11 cellular contexts compared by ENCODE assay signal in the genomic region with DNA sequence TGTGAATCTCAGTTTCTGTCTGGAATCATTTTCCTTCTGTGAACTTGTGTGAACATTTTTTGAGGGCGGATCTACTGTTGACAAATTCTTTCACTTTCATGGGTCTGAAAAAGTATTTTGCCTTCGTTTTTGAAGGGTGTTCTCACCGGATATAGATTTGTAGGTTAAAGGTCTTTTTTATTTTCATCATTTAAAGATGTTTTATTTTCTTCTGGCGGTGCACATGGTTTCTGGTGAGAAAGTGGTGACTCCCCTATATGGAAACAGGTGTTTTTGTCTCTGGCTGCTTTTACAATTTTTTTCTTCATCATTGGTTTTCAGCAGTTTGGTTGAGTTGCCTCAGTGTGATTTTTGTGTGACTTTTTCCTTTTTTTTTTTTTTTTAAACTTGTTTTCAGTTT.
DNase-seq lines count a peak whose midpoint lies in the region; ATAC-seq lines count a peak whose summit lies in the region.
"Had no signal": no experiment of that assay in that cellular context is flagged by ENCODE, and none has a peak within 500 bp of the region (broad histone marks: within the 10 kb centered on the region; RNA-seq: fewer than 3 reads in every experiment).

No MANE protein-coding gene starts in this region.

- peaks cover 38% of the 10 kb centered on the region for H4K20me1 ChIP-seq in GM23248 (ENCODE audit: insufficient read depth)

- no peaks in the 10 kb centered on the region for H3K36me3 ChIP-seq in GM23248 (ENCODE audit: low read depth)
- H3K36me3 ChIP-seq in naive thymus-derived CD4-positive, alpha-beta T cell (ENCODE audit: control insufficient read depth in 2 of 3, insufficient read depth in 3 of 3, low read length in 3 of 3), result peaks cover 0 to 2% (median 0%) of the 10 kb centered on the region in 3 experiments
- H3K36me3 ChIP-seq: thyroid gland had no signal

- intact Hi-C loops in naive thymus-derived CD4-positive, alpha-beta T cell (cut with micrococcal nuclease), result loop anchor here (1.0 to 10.0 kb wide), 7 partner anchors 27 to 387 kb away; a partner anchor contains a TSS

- CTCF ChIA-PET in activated CD8-positive, alpha-beta T cell treated with anti-CD3 and anti-CD28 coated beads, Interleukin-2, amount 10 ng/mL, durations not matched to agents 7 days and 5 days (lab: Charles Lee), result no interaction called here
- CTCF ChIA-PET in naive thymus-derived CD4-positive, alpha-beta T cell (lab: Charles Lee), result no interaction called here

- H3K4me2 ChIP-seq in GM23248 (ENCODE audit: unreplicated experiment), result peak overlapping the region; percentile 66

- peak overlapping the region; percentile 18; the same call in 1 of the 2 replicates for H3K4me3 ChIP-seq in GM23248
- H3K4me3 ChIP-seq in naive thymus-derived CD4-positive, alpha-beta T cell (ENCODE audit: low read length), result no peak overlapping the region
- H3K4me3 ChIP-seq: thyroid gland had no signal

- peak; percentile 49 for ATAC-seq in activated CD8-positive, alpha-beta T cell treated with anti-CD3 and anti-CD28 coated beads, Interleukin-2, amount 10 ng/mL, durations not matched to agents 7 days and 5 days
- peak; percentile 76 for ATAC-seq in naive thymus-derived CD4-positive, alpha-beta T cell

- H3K9ac ChIP-seq in GM23248, result no peak overlapping the region

- H3K9me2 ChIP-seq in GM23248 (ENCODE audit: insufficient read depth), result no peaks in the 10 kb centered on the region

- H3K79me2 ChIP-seq in GM23248 (ENCODE audit: insufficient read depth), result peaks cover 100% of the 10 kb centered on the region

- no peaks in the 10 kb centered on the region for H3K27me3 Mint-ChIP-seq in activated CD8-positive, alpha-beta T cell treated with anti-CD3 and anti-CD28 coated beads, Interleukin-2, amount 10 ng/mL, durations not matched to agents 7 days and 5 days (ENCODE audit: low read depth)
- no peaks in the 10 kb centered on the region for H3K27me3 Mint-ChIP-seq in naive thymus-derived CD4-positive, alpha-beta T cell

- peak overlapping the region; percentile 20; the same call in 1 of the 2 replicates for H3K27ac ChIP-seq in GM23248
- H3K27ac ChIP-seq in naive thymus-derived CD4-positive, alpha-beta T cell (ENCODE audit: low read depth, low read length), result peak overlapping the region; percentile 46
- H3K27ac ChIP-seq: thyroid gland had no signal

- no peak overlapping the region for H2AFZ ChIP-seq in GM23248

- in situ Hi-C loops in GM23248 (cut with MboI), result no loop called here
- in situ Hi-C loops in G401 (cut with HindIII; ENCODE audit: low sequenced_read_pairs), result no loop called here

- H3K4me3 Mint-ChIP-seq in activated CD8-positive, alpha-beta T cell treated with anti-CD3 and anti-CD28 coated beads, Interleukin-2, amount 10 ng/mL, durations not matched to agents 7 days and 5 days, result peak overlapping the region; percentile 48
- H3K4me3 Mint-ChIP-seq in naive thymus-derived CD4-positive, alpha-beta T cell, result peak overlapping the region; percentile 9 to 79 (median 60)

- H3K4me1 Mint-ChIP-seq in activated CD8-positive, alpha-beta T cell treated with anti-CD3 and anti-CD28 coated beads, Interleukin-2, amount 10 ng/mL, durations not matched to agents 7 days and 5 days (ENCODE audit: low read depth), result peaks cover 61% of the 10 kb centered on the region
- peaks cover 61 to 97% (median 89%) of the 10 kb centered on the region in 7 donors for H3K4me1 Mint-ChIP-seq in naive thymus-derived CD4-positive, alpha-beta T cell

- H3K27me3 ChIP-seq in GM23248 (replicated peaks; ENCODE audit: insufficient read depth), result no peaks in the 10 kb centered on the region
- no peaks in the 10 kb centered on the region for H3K27me3 ChIP-seq in naive thymus-derived CD4-positive, alpha-beta T cell (ENCODE audit: control insufficient read depth in 2 of 2, insufficient read depth in 2 of 2, low read length in 2 of 2)
- H3K27me3 ChIP-seq: thyroid gland had no signal

- no peaks in the 10 kb centered on the region for H3K9me3 ChIP-seq in GM23248 (ENCODE audit: low read depth)
- H3K9me3 ChIP-seq in naive thymus-derived CD4-positive, alpha-beta T cell (ENCODE audit: control insufficient read depth in 2 of 3, low read length in 3 of 3), result no peaks in the 10 kb centered on the region
- H3K9me3 ChIP-seq: thyroid gland had no signal

- 23 to 25% methylated on average over 4 of the region's 4 CpGs for WGBS in GM23248 (ENCODE audit: low coverage in 1 of 2, low lambda C conversion rate in 2 of 2, missing lambda C conversion rate in 2 of 2), 2 experiments

- H3K9me3 Mint-ChIP-seq in activated CD8-positive, alpha-beta T cell treated with anti-CD3 and anti-CD28 coated beads, Interleukin-2, amount 10 ng/mL, durations not matched to agents 7 days and 5 days (ENCODE audit: insufficient read depth), result no peaks in the 10 kb centered on the region
- peaks cover 0 to 2% (median 0%) of the 10 kb centered on the region in 11 donors for H3K9me3 Mint-ChIP-seq in naive thymus-derived CD4-positive, alpha-beta T cell

- peak overlapping the region; percentile 53 for H3K27ac Mint-ChIP-seq in activated CD8-positive, alpha-beta T cell treated with anti-CD3 and anti-CD28 coated beads, Interleukin-2, amount 10 ng/mL, durations not matched to agents 7 days and 5 days
- peak overlapping the region; percentile 72 to 90 (median 84) for H3K27ac Mint-ChIP-seq in naive thymus-derived CD4-positive, alpha-beta T cell

- H3F3A ChIP-seq in GM23248 (ENCODE audit: insufficient read depth), result peaks cover 23% of the 10 kb centered on the region; the same call in 1 of the 2 replicates

- peak; percentile 60 for DNase-seq in EH (ENCODE audit: low read depth)
- peak; percentile 36 for DNase-seq in GM23248
- DNase-seq in activated CD8-positive, alpha-beta T cell treated with anti-CD3 and anti-CD28 coated beads, Interleukin-2, amount 10 ng/mL, durations not matched to agents 7 days and 5 days, result no peak
- DNase-seq in naive thymus-derived CD4-positive, alpha-beta T cell, result peak in 7 of 9 donors; percentile 43 to 75 (median 64)
- DNase-seq in iPS-NIHi7 (ENCODE audit: extremely low spot score), result no peak
- DNase-seq in stimulated activated CD4-positive, alpha-beta T cell treated with anti-CD3 and anti-CD28 coated beads, Interleukin-2, amount 100 ng/mL, for 48 hours, result no peak
- DNase-seq in G401 (ENCODE audit: low spot score), result no peak
- no peak for DNase-seq in islet precursor cell
- DNase-seq: NCI-H1417 treated with DMSO at 0.1 percent for 48 hours; stimulated activated CD4-positive, alpha-beta T cell treated with anti-CD3 and anti-CD28 coated beads, Interleukin-4, amount 100 ng/mL, for 4 hours; thyroid gland had no signal

- H3K4me1 ChIP-seq in GM23248 (ENCODE audit: insufficient read depth), result peaks cover 45% of the 10 kb centered on the region
- peaks cover 40 to 43% of the 10 kb centered on the region in 2 donors for H3K4me1 ChIP-seq in naive thymus-derived CD4-positive, alpha-beta T cell (ENCODE audit: control insufficient read depth in 2 of 2, insufficient read depth in 2 of 2, low read length in 2 of 2)

- peaks cover 17% of the 10 kb centered on the region for H3K36me3 Mint-ChIP-seq in activated CD8-positive, alpha-beta T cell treated with anti-CD3 and anti-CD28 coated beads, Interleukin-2, amount 10 ng/mL, durations not matched to agents 7 days and 5 days (ENCODE audit: low read depth)
- peaks cover 0 to 11% (median 10%) of the 10 kb centered on the region in 5 donors for H3K36me3 Mint-ChIP-seq in naive thymus-derived CD4-positive, alpha-beta T cell

- POLR2A ChIA-PET in activated CD8-positive, alpha-beta T cell treated with anti-CD3 and anti-CD28 coated beads, Interleukin-2, amount 10 ng/mL, durations not matched to agents 7 days and 5 days (lab: Charles Lee), result no interaction called here
- POLR2A ChIA-PET in naive thymus-derived CD4-positive, alpha-beta T cell (lab: Charles Lee), result no interaction called here

Comparison
In these comparisons a context has a peak if more than half of its experiments do, and no peak if none do; other contexts are left out.
1. DNase-seq: peak in EH (single experiment), GM23248 (single experiment) and naive thymus-derived CD4-positive, alpha-beta T cell (7 of 9); none in activated CD8-positive, alpha-beta T cell treated with anti-CD3 and anti-CD28 coated beads, Interleukin-2, amount 10 ng/mL, durations not matched to agents 7 days and 5 days (single experiment), iPS-NIHi7 (single experiment), stimulated activated CD4-positive, alpha-beta T cell treated with anti-CD3 and anti-CD28 coated beads, Interleukin-2, amount 100 ng/mL, for 48 hours (0 of 2), G401 (single experiment) and islet precursor cell (single experiment).